Comparison of ENCODE assay signal across 19 cellular contexts in the genomic region with DNA sequence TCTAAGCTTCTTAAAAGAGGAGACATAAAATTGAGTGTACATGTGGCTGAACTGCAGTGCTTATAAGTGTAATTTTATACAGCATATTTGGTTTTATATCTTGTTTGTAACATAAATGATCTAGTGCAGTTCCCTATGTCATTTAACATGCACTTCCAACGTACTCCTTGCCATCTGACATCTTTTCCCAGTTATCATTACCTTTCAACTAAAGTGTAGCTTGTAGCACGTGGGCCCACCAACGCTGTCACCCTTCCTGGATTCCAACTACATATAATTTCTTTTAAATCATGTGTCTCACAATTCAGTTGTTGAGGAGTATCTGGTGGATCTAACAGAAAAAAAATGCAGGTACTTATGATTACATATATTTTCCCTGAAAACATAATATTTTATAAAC. TPM values are rescaled to one million over a fixed set of nuclear protein-coding genes. Genes with fewer than 3 reads are reported as not detected.
DNase-seq lines count a peak whose midpoint lies in the region; FAIRE-seq and TF ChIP-seq lines count a peak whose summit lies in the region.
"Had no signal": no experiment of that assay in that cellular context is flagged by ENCODE, and none has a peak within 500 bp of the region (broad histone marks: within the 10 kb centered on the region; RNA-seq: fewer than 3 reads in every experiment).

No MANE protein-coding gene starts in this region.

- no peak overlapping the region for H3K4me3 ChIP-seq in HEK293 (ENCODE audit: low read depth, low read length)
- H3K4me3 ChIP-seq: BLaER1 had no signal

- no peak for DNase-seq in D721Med (ENCODE audit: insufficient read length, low spot score)
- peak; percentile 44 for DNase-seq in NCI-H524 treated with DMSO at 0.1 percent for 48 hours (lab: John Stamatoyannopoulos, UW)
- DNase-seq in mucosa of gallbladder (ENCODE audit: low spot score): no peak
- no peak for DNase-seq in T-helper 1 cell
- DNase-seq in cerebellar cortex (ENCODE audit: low spot score): no peak
- DNase-seq: 8988T; ACHN; BE2C; C1 segment of cervical spinal cord; CD4-positive, alpha-beta memory T cell; CD4-positive, CD25-positive, alpha-beta regulatory T cell; CD8-positive, alpha-beta memory T cell; COR-L47; DMS79 treated with DMSO at 0.1 percent for 48 hours; GF-D8 had no signal

- FAIRE-seq in D721Med (lab: Jason Lieb, UNC): peak; percentile 6
- FAIRE-seq: GM12891, GM19239 had no signal

- CTCF ChIA-PET in HEK293 (lab: Yijun Ruan, JAX): interaction anchor here (0.7 to 1.2 kb wide), 3 partner anchors 44 to 124 kb away, joined by 3 to 5 read pairs (median 3); no protein-coding TSS in a partner anchor

- H3K9me3 ChIP-seq in HEK293 (ENCODE audit: control insufficient read depth, insufficient read depth, low read depth, low read length): no peaks in the 10 kb centered on the region
- H3K9me3 ChIP-seq: BE2C, BLaER1 had no signal

- no peak for TF ChIP-seq CTCF in D721Med (IDR thresholded peaks at IDR 0.05; ENCODE audit: insufficient read depth, missing control alignments)
- no peak for TF ChIP-seq CTCF in HEK293 (tag by site-specific recombination; IDR thresholded peaks at IDR 0.05)

- H3K27ac ChIP-seq in HEK293 (ENCODE audit: extremely low read depth, low read depth, low read length): no peak overlapping the region
- H3K27ac ChIP-seq: BLaER1 had no signal

- H3K4me1 ChIP-seq in HEK293 (ENCODE audit: control insufficient read depth, insufficient read depth, low read length): peaks cover 6% of the 10 kb centered on the region
- H3K4me1 ChIP-seq: BLaER1 had no signal

- POLR2A ChIA-PET in HEK293 (lab: Yijun Ruan, JAX): no interaction called here

- peaks cover 5 to 27% of the 10 kb centered on the region in 2 experiments for H3K36me3 ChIP-seq in HEK293 (ENCODE audit: control insufficient read depth in 2 of 2, insufficient read depth in 1 of 2, low read length in 2 of 2)
- H3K36me3 ChIP-seq: BLaER1 had no signal

TF ChIP-seq in HEK293, 187 proteins besides CTCF, POLR2A, EP300 and RAD21:
- TF ChIP-seq ZNF639 (tag by site-specific recombination; IDR thresholded peaks at IDR 0.05) (no peak), HOXD13 (CRISPR knock-in tag; IDR thresholded peaks at IDR 0.05; ENCODE audit: borderline replicate concordance) (no peak), ZBTB7A (tag by site-specific recombination; IDR thresholded peaks at IDR 0.05; ENCODE audit: low read depth) (no peak), SP3 (tag by site-specific recombination; IDR thresholded peaks at IDR 0.05) (no peak), ZNF660 (tag by site-specific recombination; IDR thresholded peaks at IDR 0.05) (no peak), ZNF112 (tag by site-specific recombination; IDR thresholded peaks at IDR 0.05) (no peak), ZFP69B (tag by site-specific recombination; IDR thresholded peaks at IDR 0.05) (peak; percentile 63; the same call in 1 of the 2 replicates), ZNF211 (tag by site-specific recombination; IDR thresholded peaks at IDR 0.05; ENCODE audit: low read depth) (no peak), ZNF692 (tag by site-specific recombination; IDR thresholded peaks at IDR 0.05) (peak; percentile 76), ZNF133 (tag by site-specific recombination; IDR thresholded peaks at IDR 0.05) (no peak), ZNF501 (tag by site-specific recombination; IDR thresholded peaks at IDR 0.05) (no peak), ZNF514 (tag by site-specific recombination; IDR thresholded peaks at IDR 0.05) (no peak), ZNF248 (tag by site-specific recombination; IDR thresholded peaks at IDR 0.05) (no peak)
- TF ChIP-seq, protein P1, sequence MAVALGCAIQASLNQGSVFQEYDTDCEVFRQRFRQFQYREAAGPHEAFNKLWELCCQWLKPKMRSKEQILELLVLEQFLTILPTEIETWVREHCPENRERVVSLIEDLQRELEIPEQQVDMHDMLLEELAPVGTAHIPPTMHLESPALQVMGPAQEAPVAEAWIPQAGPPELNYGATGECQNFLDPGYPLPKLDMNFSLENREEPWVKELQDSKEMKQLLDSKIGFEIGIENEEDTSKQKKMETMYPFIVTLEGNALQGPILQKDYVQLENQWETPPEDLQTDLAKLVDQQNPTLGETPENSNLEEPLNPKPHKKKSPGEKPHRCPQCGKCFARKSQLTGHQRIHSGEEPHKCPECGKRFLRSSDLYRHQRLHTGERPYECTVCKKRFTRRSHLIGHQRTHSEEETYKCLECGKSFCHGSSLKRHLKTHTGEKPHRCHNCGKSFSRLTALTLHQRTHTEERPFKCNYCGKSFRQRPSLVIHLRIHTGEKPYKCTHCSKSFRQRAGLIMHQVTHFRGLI (tag by site-specific recombination; IDR thresholded peaks at IDR 0.05): no peak

RNA-seq across cellular contexts. Expression of gene LIFR, which starts 50.1 kb away (rescaled TPM):
- total RNA-seq in mucosa of gallbladder: 58.0 TPM
- total RNA-seq: CD4-positive, CD25-positive, alpha-beta regulatory T cell; CD8-positive, alpha-beta memory T cell had no signal
